ENCODE assay signal across 26 cellular contexts in genomic region chrX:46820391-46821100, GRCh38.
"Had no signal": no experiment of that assay in that cellular context is flagged by ENCODE, and none has a peak within 500 bp of the region (broad histone marks: within the 10 kb centered on the region; RNA-seq: fewer than 3 reads in every experiment).

No MANE protein-coding gene starts in this region.

- H3K27ac ChIP-seq: brain microvascular endothelial cell, KMS-11, Peyer's patch, RWPE1, SJCRH30 had no signal

- H3K9me2 ChIP-seq: SK-N-SH had no signal

- H3K4me2 ChIP-seq: KMS-11, SK-N-SH had no signal

- H3K9ac ChIP-seq: KMS-11, SK-N-SH had no signal

- DNase-seq: activated CD4-positive, alpha-beta T cell treated with anti-CD3 and anti-CD28 coated beads for 1 hour; activated CD4-positive, alpha-beta T cell treated with anti-CD3 and anti-CD28 coated beads, Interleukin-2, amount 10 ng/mL, durations not matched to agents 24 days and 14 days; activated CD4-positive, alpha-beta T cell treated with anti-CD3 and anti-CD28 coated beads, Interleukin-2, amount 50 U/mL, for 48 hours; activated CD8-positive, alpha-beta memory T cell treated with anti-CD3 and anti-CD28 coated beads, Interleukin-2, amount 10 ng/mL, durations not matched to agents 7 days and 5 days; activated effector memory CD4-positive, alpha-beta T cell treated with Interleukin-2 at 50 U/mL for 16 hours; activated naive CD4-positive, alpha-beta T cell; activated naive CD8-positive, alpha-beta T cell treated with anti-CD3 and anti-CD28 coated beads, Interleukin-2, amount 50 U/mL, for 24 hours; activated T-cell treated with anti-CD3 and anti-CD28 coated beads, Interleukin-2, amount 50 U/mL, for 24 hours; amniotic stem cell; brain microvascular endothelial cell; caudate nucleus; MV-4-11; NCI-H1092 treated with DMSO at 0.1 percent for 48 hours; NCI-H1417 treated with DMSO at 0.1 percent for 48 hours; NCI-H187; NCI-H2081; NCI-H510A treated with DMSO at 0.1 percent for 48 hours; NCI-H69; Peyer's patch; Right ventricle myocardium superior; SJCRH30; SK-N-SH had no signal

- ATAC-seq: activated CD8-positive, alpha-beta memory T cell treated with anti-CD3 and anti-CD28 coated beads, Interleukin-2, amount 10 ng/mL, durations not matched to agents 7 days and 5 days; activated naive CD4-positive, alpha-beta T cell treated with anti-CD3 and anti-CD28 coated beads, Interleukin-2, amount 50 U/mL, for 72 hours; activated naive CD8-positive, alpha-beta T cell treated with anti-CD3 and anti-CD28 coated beads, Interleukin-2, amount 50 U/mL, for 24 hours; WTC11 had no signal

- H3K27me3 ChIP-seq: brain microvascular endothelial cell, Peyer's patch, SJCRH30 had no signal

- H3K4me3 ChIP-seq: Peyer's patch, SJCRH30 had no signal

- H3K9me3 ChIP-seq: Peyer's patch, SJCRH30, SK-N-SH had no signal

- H3K4me1 ChIP-seq: Peyer's patch, SJCRH30 had no signal

- H3K36me3 ChIP-seq: brain microvascular endothelial cell, Peyer's patch, SJCRH30 had no signal
